ENCODE assay signal across 9 cellular contexts in the genomic region with DNA sequence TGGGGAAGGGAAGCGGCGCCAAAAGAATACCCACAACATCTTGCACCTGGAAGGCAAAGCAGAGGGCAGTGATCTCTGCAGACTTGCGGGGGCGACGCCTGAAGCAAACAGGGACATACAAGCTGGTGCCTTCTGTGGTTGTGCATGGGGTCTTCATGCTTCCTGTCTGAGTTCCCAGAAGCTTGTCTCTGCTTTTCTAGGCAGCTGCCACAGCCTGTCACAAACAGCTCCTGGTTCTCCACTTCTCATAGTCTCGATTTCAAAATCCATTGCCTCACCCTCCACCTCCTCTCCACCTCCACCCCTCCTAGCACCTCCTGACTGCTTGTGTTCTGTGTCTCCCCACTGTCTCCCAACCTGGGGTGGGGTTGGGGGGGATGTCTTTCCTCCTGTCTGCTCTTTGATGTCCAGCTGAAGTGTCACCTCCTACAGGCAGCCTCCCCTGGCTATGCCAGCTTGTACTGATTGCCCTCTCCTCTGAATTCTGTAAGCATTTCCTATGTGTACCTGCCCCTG. TPM values are rescaled to one million over a fixed set of nuclear protein-coding genes. Genes with fewer than 3 reads are reported as not detected.
DNase-seq lines count a peak whose midpoint lies in the region; FAIRE-seq and TF ChIP-seq lines count a peak whose summit lies in the region.
"Had no signal": no experiment of that assay in that cellular context is flagged by ENCODE, and none has a peak within 500 bp of the region (broad histone marks: within the 10 kb centered on the region; RNA-seq: fewer than 3 reads in every experiment).

No MANE protein-coding gene starts in this region.

- H2BK5ac ChIP-seq in H1 (ENCODE audit: low read depth, low read length) = no peak overlapping the region

- no peak overlapping the region for H2BK120ac ChIP-seq in H1 (replicated peaks; ENCODE audit: low read depth, low read length)

- 0 out of 2 replicates have a peak, but pooled peaks cover 3% of the 10 kb centered on the region for H3F3A ChIP-seq in Loucy (ENCODE audit: low read depth)

- H3K9ac ChIP-seq in Loucy (ENCODE audit: low read depth, low read length, poor library complexity, severe bottlenecking) (peak overlapping the region; percentile 66), H1 (replicated peaks in 1 of 4; ENCODE audit: extremely low read depth in 1 of 4, low read depth in 3 of 4, low read length in 3 of 4) (no peak overlapping the region), rectal smooth muscle tissue (ENCODE audit: low read length) (no peak overlapping the region)

- CTCF ChIA-PET in H1 (lab: Charles Lee; ENCODE audit: partially characterized antibody) = interaction anchor here (0.7 to 7.4 kb wide), 30 partner anchors 8 to 242 kb away, joined by 3 to 74 read pairs (median 6); no protein-coding TSS in a partner anchor

- H4K5ac ChIP-seq in H1 (ENCODE audit: insufficient read length, low read depth, low read length) = no peak overlapping the region

- H3K23me2 ChIP-seq in H1 (ENCODE audit: low read depth, low read length) = peaks cover 5% of the 10 kb centered on the region; the same call in 1 of the 2 replicates

- no peak overlapping the region for H3K4ac ChIP-seq in H1 (replicated peaks; ENCODE audit: insufficient read length, low read depth, low read length)

- no peak for TF ChIP-seq EP300 in H1 (IDR thresholded peaks at IDR 0.05; ENCODE audit: borderline replicate concordance in 1 of 2, low read depth in 2 of 2, low read length in 2 of 2)

- POLR2A ChIA-PET in H1 (lab: Charles Lee; ENCODE audit: partially characterized antibody) = interaction anchor here (1.0 to 1.5 kb wide), 6 partner anchors 9 to 110 kb away, joined by 3 to 7 read pairs (median 4); a partner anchor contains a TSS

- H3K4me2 ChIP-seq in Loucy (ENCODE audit: low read depth, low read length, poor library complexity, severe bottlenecking) (peak overlapping the region; percentile 99), H1 (ENCODE audit: insufficient read depth in 1 of 2, low read depth in 2 of 2, low read length in 2 of 2) (peak overlapping the region; percentile 38 to 91)

- H4K20me1 ChIP-seq in Loucy (ENCODE audit: insufficient read depth, low read length, poor library complexity, severe bottlenecking) (no peaks in the 10 kb centered on the region), H1 (replicated peaks in 1 of 2; ENCODE audit: control insufficient read depth in 1 of 2, insufficient read depth in 2 of 2, low read length in 2 of 2) (peaks cover 0 to 2% of the 10 kb centered on the region in 2 experiments)

- H2BK12ac ChIP-seq in H1 (ENCODE audit: low read depth, low read length) = no peak overlapping the region

- H3K4me3 ChIP-seq in Loucy (ENCODE audit: low read length, poor library complexity, severe bottlenecking) (peak overlapping the region; percentile 77), H1 (ENCODE audit: extremely low read depth in 1 of 4, insufficient read depth in 2 of 4, low read depth in 3 of 4, low read length in 4 of 4) (peak overlapping the region in 2 of 4 experiments; percentile 37 to 58; a peak in 4 of 8 replicates), rectal smooth muscle tissue (ENCODE audit: low read length) (peak overlapping the region; percentile 65)

- H3K27me3 ChIP-seq in Loucy (ENCODE audit: insufficient read depth, low read length, poor library complexity, severe bottlenecking) = no peaks in the 10 kb centered on the region
- peaks cover 1 to 34% (median 23%) of the 10 kb centered on the region in 4 experiments for H3K27me3 ChIP-seq in H1 (replicated peaks in 1 of 4; ENCODE audit: control insufficient read depth in 3 of 4, extremely low read depth in 1 of 4, insufficient read depth in 3 of 4, low read length in 3 of 4)
- H3K27me3 ChIP-seq in rectal smooth muscle tissue (ENCODE audit: control insufficient read depth, insufficient read depth, low read length) = peaks cover 2% of the 10 kb centered on the region

- H3K23ac ChIP-seq in H1 (ENCODE audit: insufficient read length) = no peak overlapping the region

- TF ChIP-seq RAD21 in H1 (IDR thresholded peaks at IDR 0.05 in 1 of 2, conservative IDR thresholded peaks at IDR 0.05 in 1 of 2; ENCODE audit: low read depth in 2 of 2, low read length in 2 of 2) = no peak

- no peaks in the 10 kb centered on the region for H3K9me2 ChIP-seq in Loucy (replicated peaks; ENCODE audit: low read depth, low read length)

- H3K56ac ChIP-seq in H1 (replicated peaks; ENCODE audit: insufficient read length, low read depth, low read length) = no peak overlapping the region

- no peak for FAIRE-seq in H1 (lab: Jason Lieb, UNC)
- FAIRE-seq: A204.1 had no signal

- H3K79me1 ChIP-seq in H1 (ENCODE audit: low read depth, low read length) = no peaks in the 10 kb centered on the region

- H3K36me3 ChIP-seq in Loucy (ENCODE audit: insufficient read depth, low read length) (no peaks in the 10 kb centered on the region), H1 (ENCODE audit: control insufficient read depth in 2 of 4, insufficient read depth in 4 of 4, low read length in 3 of 4) (no peaks in the 10 kb centered on the region), rectal smooth muscle tissue (ENCODE audit: control insufficient read depth, insufficient read depth, low read length) (no peaks in the 10 kb centered on the region)

- H2BK20ac ChIP-seq in H1 (ENCODE audit: low read length) = no peak overlapping the region

- H3K14ac ChIP-seq in H1 (ENCODE audit: insufficient read length) = no peak overlapping the region

- no peak for TF ChIP-seq POLR2A in H1 (IDR thresholded peaks at IDR 0.05; ENCODE audit: control extremely low read depth in 1 of 2, low read depth in 2 of 2, low read length in 2 of 2)

- H3K27ac ChIP-seq in H1 (ENCODE audit: low read depth, low read length) = no peak overlapping the region
- no peak overlapping the region for H3K27ac ChIP-seq in rectal smooth muscle tissue (ENCODE audit: low read depth, low read length)

- no peak overlapping the region for H3K18ac ChIP-seq in H1 (ENCODE audit: extremely low read depth, low read length)

- TF ChIP-seq CTCF in Loucy (conservative IDR thresholded peaks at IDR 0.05; ENCODE audit: low read length) = no peak
- no peak for TF ChIP-seq CTCF in H1 (IDR thresholded peaks at IDR 0.05; ENCODE audit: control extremely low read depth in 1 of 3, insufficient read depth in 1 of 3, low read depth in 1 of 3, low read length in 3 of 3)

- no peak overlapping the region for H2AK5ac ChIP-seq in H1 (ENCODE audit: low read depth, low read length)

- H4K8ac ChIP-seq in H1 (ENCODE audit: extremely low read depth, insufficient read depth, low read length) = no peak overlapping the region

- WGBS in H1 (ENCODE audit: extremely low coverage in 1 of 2, insufficient coverage in 1 of 2, insufficient read length in 1 of 2, insufficient replicate concordance in 2 of 2, low coverage in 1 of 2, low lambda C conversion rate in 2 of 2, missing lambda C conversion rate in 1 of 2), 2 experiments = 66% methylated on average over 6 of the region's 6 CpGs; no CpG with 5 or more reads in 1 of the 2 experiments

- no peaks in the 10 kb centered on the region for H3K79me2 ChIP-seq in Loucy (ENCODE audit: insufficient read depth, low read length)
- H3K79me2 ChIP-seq in H1 (ENCODE audit: control insufficient read depth in 1 of 2, insufficient read depth in 2 of 2, low read length in 2 of 2) = no peaks in the 10 kb centered on the region

- H3K9me3 ChIP-seq in Loucy (ENCODE audit: insufficient read depth, low read depth, low read length) = no peaks in the 10 kb centered on the region
- peaks cover 0 to 4% of the 10 kb centered on the region in 2 experiments; a peak in 1 of 4 replicates for H3K9me3 ChIP-seq in H1 (ENCODE audit: insufficient read depth in 2 of 2, low read depth in 1 of 2, low read length in 1 of 2)

- no peak overlapping the region for H2BK15ac ChIP-seq in H1 (ENCODE audit: low read length)

- DNase-seq in NCI-H146 (lab: John Stamatoyannopoulos, UW) (peak; percentile 32), NCI-H146 treated with DMSO at 0.1 percent for 48 hours (lab: John Stamatoyannopoulos, UW; ENCODE audit: unreplicated experiment) (no peak), H1 (ENCODE audit: low read depth in 1 of 2, low spot score in 2 of 2) (no peak), NCI-H1436 treated with DMSO at 0.1 percent for 48 hours (lab: John Stamatoyannopoulos, UW) (no peak), medulla oblongata (ENCODE audit: extremely low spot score) (no peak)
- no peak for DNase-seq in stimulated activated CD4-positive, alpha-beta T cell treated with anti-CD3 and anti-CD28 coated beads, Interleukin-4, amount 100 ng/mL, for 4 hours

- H2AFZ ChIP-seq in Loucy (ENCODE audit: low read length) (peak overlapping the region; percentile 98), H1 (ENCODE audit: low read length) (no peak overlapping the region)

- no peak overlapping the region for H4K91ac ChIP-seq in H1 (replicated peaks; ENCODE audit: insufficient read length, low read length)

- H3K4me1 ChIP-seq in Loucy (ENCODE audit: insufficient read depth, low read length, poor library complexity, severe bottlenecking) (peaks cover 9% of the 10 kb centered on the region), H1 (replicated peaks in 1 of 4; ENCODE audit: control insufficient read depth in 3 of 4, insufficient read depth in 4 of 4, low read length in 3 of 4) (peaks cover 0 to 6% (median 0%) of the 10 kb centered on the region in 4 experiments; a peak in 2 of 7 replicates), rectal smooth muscle tissue (ENCODE audit: control insufficient read depth, insufficient read depth, low read length) (no peaks in the 10 kb centered on the region)

TF ChIP-seq in H1, 55 proteins besides CTCF, POLR2A, EP300 and RAD21 (continues in another document):
- TF ChIP-seq EZH2 (IDR thresholded peaks at IDR 0.05; ENCODE audit: low read depth, low read length, severe bottlenecking) = no peak

RNA-seq across cellular contexts. Expression of a gene that starts 1.7 kb away (rescaled TPM):
- 1.5 and 1.7 TPM in 2 replicates for total RNA-seq in H1 (2021; fragmentation: NEBNext Ultra II Directional; extraction: Animal tissue kit (Norgen Biotek cat#: 25700))
- 1.6 and 2.2 TPM in 2 replicates for polyA plus RNA-seq in H1 (2011; rRNA removed)
- 1.5 TPM for polyA plus RNA-seq in H1 (2011; cell fraction: cytosol; rRNA removed)
- 2.2 TPM for polyA plus RNA-seq in H1 (2011; cell fraction: nucleus; rRNA removed)
- polyA plus RNA-seq in H1 (2012, experiment 1 of 2) = 1.3 to 2.7 TPM (median 2.3 TPM) in 4 replicates
- 1.5 TPM for polyA plus RNA-seq in H1 (2012, experiment 2 of 2)
- 1.7 TPM for polyA plus RNA-seq in H1 (2013, experiment 1 of 2)
- 1.4 TPM for polyA plus RNA-seq in H1 (2013, experiment 2 of 2)
- 0.19 and 0.24 TPM in 2 replicates for polyA minus RNA-seq in H1 (2011; rRNA and poly(A)+ RNA removed)
- not detected for polyA minus RNA-seq in H1 (2011; cell fraction: cytosol; rRNA and poly(A)+ RNA removed)
- not detected for polyA minus RNA-seq in H1 (2011; cell fraction: nucleus; rRNA and poly(A)+ RNA removed)

RNA-seq across cellular contexts. Expression of a gene that starts 28.8 kb away (rescaled TPM):
- total RNA-seq in H1 (2021; fragmentation: NEBNext Ultra II Directional; extraction: Animal tissue kit (Norgen Biotek cat#: 25700)) = 23.2 and 24.2 TPM in 2 replicates
- polyA plus RNA-seq in H1 (2011; rRNA removed) = 2.0 and 2.3 TPM in 2 replicates
- polyA plus RNA-seq in H1 (2011; cell fraction: cytosol; rRNA removed) = 2.8 TPM
- polyA plus RNA-seq in H1 (2011; cell fraction: nucleus; rRNA removed) = 7.5 TPM
- polyA plus RNA-seq in H1 (2012, experiment 1 of 2) = 3.8 to 5.9 TPM (median 5.7 TPM) in 4 replicates
- polyA plus RNA-seq in H1 (2012, experiment 2 of 2) = 0.22 TPM
- polyA plus RNA-seq in H1 (2013, experiment 1 of 2) = 8.0 TPM
- polyA plus RNA-seq in H1 (2013, experiment 2 of 2) = 7.1 TPM
- polyA minus RNA-seq in H1 (2011; rRNA and poly(A)+ RNA removed) = 16.6 and 27.5 TPM in 2 replicates
- polyA minus RNA-seq in H1 (2011; cell fraction: cytosol; rRNA and poly(A)+ RNA removed) = 21.1 TPM
- polyA minus RNA-seq in H1 (2011; cell fraction: nucleus; rRNA and poly(A)+ RNA removed) = 31.6 TPM
